1 cellular context compared by ENCODE assay signal in genomic region chrX:120560405-120560841, GRCh38.
TF ChIP-seq lines count a peak whose summit lies in the region.

No MANE protein-coding gene starts in this region.

TF ChIP-seq in IMR-90, 13 proteins besides CTCF, POLR2A, EP300 and RAD21:
- TF ChIP-seq MXI1 (IDR thresholded peaks at IDR 0.05; ENCODE audit: borderline replicate concordance, low read depth, low read length): no peak
- TF ChIP-seq MAFK (IDR thresholded peaks at IDR 0.05; ENCODE audit: low read depth, low read length): no peak
- TF ChIP-seq RCOR1 (IDR thresholded peaks at IDR 0.05; ENCODE audit: insufficient replicate concordance, low read length): no peak
- TF ChIP-seq CHD1 (IDR thresholded peaks at IDR 0.05; ENCODE audit: low read depth, low read length): no peak
- TF ChIP-seq CEBPB (IDR thresholded peaks at IDR 0.05; ENCODE audit: low read depth, low read length): no peak
- TF ChIP-seq RFX5 (IDR thresholded peaks at IDR 0.05; ENCODE audit: low read depth, low read length): no peak
- no peak for TF ChIP-seq ELK1 (IDR thresholded peaks at IDR 0.05; ENCODE audit: borderline replicate concordance, low read depth, low read length)
- no peak for TF ChIP-seq MAZ (IDR thresholded peaks at IDR 0.05; ENCODE audit: borderline replicate concordance, low read depth, low read length)
- TF ChIP-seq BHLHE40 (IDR thresholded peaks at IDR 0.05; ENCODE audit: low read depth, low read length): no peak
- TF ChIP-seq NFE2L2 (IDR thresholded peaks at IDR 0.05; ENCODE audit: low read depth, low read length): no peak
- TF ChIP-seq SMC3 (IDR thresholded peaks at IDR 0.05; ENCODE audit: low read depth, low read length): no peak
- no peak for TF ChIP-seq USF2 (IDR thresholded peaks at IDR 0.05; ENCODE audit: low read depth, low read length)
